ENCODE assay signal across 28 cellular contexts in genomic region chr6:2677080-2677593, GRCh38.
"Had no signal": no experiment of that assay in that cellular context is flagged by ENCODE, and none has a peak within 500 bp of the region (broad histone marks: within the 10 kb centered on the region; RNA-seq: fewer than 3 reads in every experiment).

No MANE protein-coding gene starts in this region.

- H3K36me3 ChIP-seq: neutrophil, pancreas, prostate gland, right lobe of liver, sigmoid colon, spleen, suprapubic skin, tibial artery, transverse colon, upper lobe of right lung, uterus had no signal

- DNase-seq: naive thymus-derived CD8-positive, alpha-beta T cell; nephron progenitor cell; nucleus accumbens; pancreas; right cardiac atrium; right lobe of liver; sigmoid colon; spleen; stimulated activated CD4-positive, alpha-beta T cell treated with anti-CD3 and anti-CD28 coated beads, Interleukin-12 subunit alpha, Interleukin-12 subunit beta, amount 100 ng/mL, for 4 hours; stimulated activated CD4-positive, alpha-beta T cell treated with anti-CD3 and anti-CD28 coated beads, Interleukin-1b, Interleukin-23, amount 100 ng/mL, for 48 hours; stimulated activated CD4-positive, alpha-beta T cell treated with anti-CD3 and anti-CD28 coated beads, Interleukin-4, amount 100 ng/mL, for 1 hour; stimulated activated CD4-positive, alpha-beta T cell treated with anti-CD3 and anti-CD28 coated beads, Interleukin-4, amount 100 ng/mL, for 4 hours; stimulated activated CD8-positive, alpha-beta memory T cell treated with anti-CD3 and anti-CD28 coated beads, Interleukin-4, amount 100 ng/mL, for 48 hours; stimulated activated naive CD4-positive, alpha-beta T cell; stimulated activated naive CD8-positive, alpha-beta T cell treated with anti-CD3 and anti-CD28 coated beads, Interleukin-15, amount 100 ng/mL, for 72 hours; stimulated activated naive CD8-positive, alpha-beta T cell treated with anti-CD3 and anti-CD28 coated beads, Interleukin-15, Interleukin-2, amounts not matched to agents 100 U/mL and 50 U/mL, for 24 hours; substantia nigra; testis; tibial artery; transverse colon; upper lobe of right lung; uterus had no signal

- H3K4me3 ChIP-seq: pancreas, prostate gland, right lobe of liver, sigmoid colon, smooth muscle cell, spleen, suprapubic skin, testis, tibial artery, transverse colon, upper lobe of right lung, uterus had no signal

- H3K9me3 ChIP-seq: neutrophil, pancreas, prostate gland, right lobe of liver, sigmoid colon, spleen, suprapubic skin, testis, tibial artery, transverse colon, upper lobe of right lung, uterus had no signal

- ATAC-seq: naive thymus-derived CD8-positive, alpha-beta T cell; natural killer cell treated with Interleukin-12 subunit alpha and Interleukin-12 subunit beta and Interleukin-15 and Interleukin-18, amount 100 ng/mL, for 72 hours; pancreas; right cardiac atrium; right lobe of liver; stimulated activated memory B cell treated with anti-CD40 and anti-IgM and Interleukin-4, amounts not matched to agents 10 μg/mL and 1 μg/mL and 100 μg/mL, for 72 hours; stimulated activated naive CD8-positive, alpha-beta T cell treated with anti-CD3 and anti-CD28 coated beads, Interleukin-15, amount 100 ng/mL, for 72 hours; stimulated activated naive CD8-positive, alpha-beta T cell treated with anti-CD3 and anti-CD28 coated beads, Interleukin-15, Interleukin-2, amounts not matched to agents 100 U/mL and 50 U/mL, for 24 hours; upper lobe of right lung had no signal

- H3K27me3 ChIP-seq: neutrophil, pancreas, right lobe of liver, sigmoid colon, spleen, suprapubic skin, testis, tibial artery, transverse colon, upper lobe of right lung, uterus had no signal

- FAIRE-seq: pancreas had no signal

- H3K4me1 ChIP-seq: pancreas, prostate gland, right lobe of liver, sigmoid colon, spleen, suprapubic skin, testis, tibial artery, transverse colon, upper lobe of right lung, uterus had no signal

- H3K27ac ChIP-seq: neutrophil, pancreas, prostate gland, right lobe of liver, sigmoid colon, spleen, suprapubic skin, testis, tibial artery, transverse colon, upper lobe of right lung, uterus had no signal
